31 cellular contexts compared by ENCODE assay signal in genomic region chr16:79139799-79140198, GRCh38.
DNase-seq lines count a peak whose midpoint lies in the region; ATAC-seq and TF ChIP-seq lines count a peak whose summit lies in the region.
"Had no signal": no experiment of that assay in that cellular context is flagged by ENCODE, and none has a peak within 500 bp of the region (broad histone marks: within the 10 kb centered on the region; RNA-seq: fewer than 3 reads in every experiment).

No MANE protein-coding gene starts in this region.

- H3K9me3 Mint-ChIP-seq in neural progenitor cell: no peaks in the 10 kb centered on the region
- H3K9me3 Mint-ChIP-seq: CD14-positive monocyte; CD4-positive, alpha-beta memory T cell; CD4-positive, alpha-beta T cell; CD8-positive, alpha-beta memory T cell; CD8-positive, alpha-beta T cell had no signal

- no peaks in the 10 kb centered on the region for H3K79me2 ChIP-seq in neural progenitor cell (ENCODE audit: low read depth)

- intact Hi-C loops in right cardiac atrium (cut with DNase I) (no loop called here), left ventricle myocardium superior (cut with micrococcal nuclease) (no loop called here)

- DNase-seq in right cardiac atrium: peak in 2 of 3 donors; percentile 55 to 56
- DNase-seq in left ventricle myocardium superior: no peak
- DNase-seq in neural progenitor cell (ENCODE audit: low spot score): no peak
- no peak for DNase-seq in Kasumi-1 (lab: John Stamatoyannopoulos, UW)
- DNase-seq: 8988T; ACHN; AML-193; BE2C; C1 segment of cervical spinal cord; Caco-2; Calu3; CD4-positive, alpha-beta memory T cell; CD4-positive, alpha-beta T cell; CD4-positive, CD25-positive, alpha-beta regulatory T cell; CD8-positive, alpha-beta memory T cell; CD8-positive, alpha-beta T cell; COR-L47; DMS 273 treated with DMSO at 0.1 percent for 48 hours; DMS153; DMS53; DMS79; DMS79 treated with DMSO at 0.1 percent for 48 hours; DND-41; EL had no signal

- no peaks in the 10 kb centered on the region for H3K36me3 ChIP-seq in neural progenitor cell
- H3K36me3 ChIP-seq: BE2C; BLaER1; BLaER1 treated with 17β-estradiol and CSF1 and Interleukin-3, amounts not matched to agents 10 nM and 100 nM had no signal

- H3K4me3 Mint-ChIP-seq in neural progenitor cell: no peak overlapping the region
- H3K4me3 Mint-ChIP-seq: B cell; CD14-positive monocyte; CD4-positive, alpha-beta memory T cell; CD4-positive, alpha-beta T cell; CD4-positive, CD25-positive, alpha-beta regulatory T cell; CD8-positive, alpha-beta memory T cell; CD8-positive, alpha-beta T cell had no signal

- peaks cover 26% of the 10 kb centered on the region for H3K4me1 Mint-ChIP-seq in neural progenitor cell
- H3K4me1 Mint-ChIP-seq: B cell; CD4-positive, alpha-beta memory T cell; CD4-positive, CD25-positive, alpha-beta regulatory T cell; CD8-positive, alpha-beta memory T cell had no signal

- H3K4me1 ChIP-seq in right cardiac atrium (ENCODE audit: control insufficient read depth, insufficient read depth, low read length) (no peaks in the 10 kb centered on the region), neural progenitor cell (peaks cover 22% of the 10 kb centered on the region)
- H3K4me1 ChIP-seq: A549; BE2C; BLaER1; BLaER1 treated with 17β-estradiol and CSF1 and Interleukin-3, amounts not matched to agents 10 nM and 100 nM; Caco-2 had no signal

- H3K27ac Mint-ChIP-seq in neural progenitor cell: peak overlapping the region; percentile 33
- H3K27ac Mint-ChIP-seq: B cell; CD14-positive monocyte; CD4-positive, alpha-beta memory T cell; CD4-positive, alpha-beta T cell; CD4-positive, CD25-positive, alpha-beta regulatory T cell; CD8-positive, alpha-beta memory T cell; CD8-positive, alpha-beta T cell had no signal

- H3K4me3 ChIP-seq in right cardiac atrium (ENCODE audit: low read length) (no peak overlapping the region), neural progenitor cell (no peak overlapping the region)
- H3K4me3 ChIP-seq: A549; BLaER1; BLaER1 treated with 17β-estradiol and CSF1 and Interleukin-3, amounts not matched to agents 10 nM and 100 nM had no signal

- TF ChIP-seq CTCF in neural progenitor cell (IDR thresholded peaks at IDR 0.05): no peak

- 70% methylated on average over 7 of the region's 7 CpGs for whole genome bisulfite sequencing in right cardiac atrium

- no peaks in the 10 kb centered on the region for H3F3A ChIP-seq in neural progenitor cell (ENCODE audit: low read depth)

- ATAC-seq in right cardiac atrium (no peak), left ventricle myocardium superior (no peak)
- ATAC-seq: A549; CD8-positive, alpha-beta T cell had no signal

- no peak overlapping the region for H3K9ac ChIP-seq in neural progenitor cell
- H3K9ac ChIP-seq: BLaER1; BLaER1 treated with 17β-estradiol and CSF1 and Interleukin-3, amounts not matched to agents 10 nM and 100 nM had no signal

- H3K4me2 ChIP-seq in neural progenitor cell: no peak overlapping the region
- H3K4me2 ChIP-seq: A549; BLaER1; BLaER1 treated with 17β-estradiol and CSF1 and Interleukin-3, amounts not matched to agents 10 nM and 100 nM had no signal

- H3K27ac ChIP-seq in right cardiac atrium (ENCODE audit: low read length): no peak overlapping the region
- no peak overlapping the region for H3K27ac ChIP-seq in neural progenitor cell
- H3K27ac ChIP-seq: 22Rv1; A549; BLaER1; BLaER1 treated with 17β-estradiol and CSF1 and Interleukin-3, amounts not matched to agents 10 nM and 100 nM; C4-2B had no signal

- H4K20me1 ChIP-seq in neural progenitor cell (ENCODE audit: low read depth): no peaks in the 10 kb centered on the region
- H4K20me1 ChIP-seq: BLaER1; BLaER1 treated with 17β-estradiol and CSF1 and Interleukin-3, amounts not matched to agents 10 nM and 100 nM had no signal

- H3K9me3 ChIP-seq in right cardiac atrium (ENCODE audit: control insufficient read depth, low read length) (no peaks in the 10 kb centered on the region), neural progenitor cell (ENCODE audit: low read depth) (no peaks in the 10 kb centered on the region)
- H3K9me3 ChIP-seq: A549; BE2C; BLaER1; BLaER1 treated with 17β-estradiol and CSF1 and Interleukin-3, amounts not matched to agents 10 nM and 100 nM; Caco-2 had no signal

- H2AFZ ChIP-seq in neural progenitor cell (replicated peaks): no peak overlapping the region

- H3K27me3 ChIP-seq in right cardiac atrium (ENCODE audit: control insufficient read depth, insufficient read depth): no peaks in the 10 kb centered on the region
- H3K27me3 ChIP-seq in neural progenitor cell: no peaks in the 10 kb centered on the region
- H3K27me3 ChIP-seq: BE2C; BLaER1; BLaER1 treated with 17β-estradiol and CSF1 and Interleukin-3, amounts not matched to agents 10 nM and 100 nM had no signal

- H3K27me3 Mint-ChIP-seq in neural progenitor cell (ENCODE audit: insufficient read depth, low read depth): no peaks in the 10 kb centered on the region
- H3K27me3 Mint-ChIP-seq: B cell; CD4-positive, alpha-beta memory T cell; CD4-positive, alpha-beta T cell; CD4-positive, CD25-positive, alpha-beta regulatory T cell; CD8-positive, alpha-beta memory T cell had no signal

- no peaks in the 10 kb centered on the region for H3K36me3 Mint-ChIP-seq in neural progenitor cell
- H3K36me3 Mint-ChIP-seq: CD14-positive monocyte; CD4-positive, alpha-beta memory T cell; CD4-positive, CD25-positive, alpha-beta regulatory T cell; CD8-positive, alpha-beta memory T cell; CD8-positive, alpha-beta T cell had no signal

Comparison
In these comparisons a context has a peak if more than half of its experiments do, and no peak if none do; other contexts are left out.
1. DNase-seq: peak in right cardiac atrium (2 of 3); none in left ventricle myocardium superior (single experiment), neural progenitor cell (single experiment) and Kasumi-1 (0 of 2).